In the genomic region with DNA sequence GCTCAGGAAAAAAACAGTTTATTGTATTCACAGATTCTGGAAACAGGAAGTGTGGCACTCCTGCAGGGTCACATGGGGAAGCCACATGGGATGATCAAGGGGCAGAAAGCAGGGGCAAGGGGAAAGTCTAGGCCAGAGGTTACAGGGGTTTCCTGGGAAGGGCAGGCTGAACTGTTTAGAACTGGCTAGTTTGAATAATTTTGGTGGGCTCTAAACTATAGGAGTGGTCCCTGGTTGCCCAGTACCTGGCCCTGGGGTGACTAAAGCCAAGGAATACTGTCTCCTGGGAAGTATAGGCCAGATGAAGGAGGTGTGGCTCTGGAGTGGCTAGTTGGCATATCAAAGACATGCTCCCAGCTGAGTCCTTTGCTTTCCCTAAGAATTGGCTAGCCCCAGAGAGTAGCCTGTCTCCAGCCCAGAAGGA, we compare ENCODE assay signal across 14 cellular contexts.
DNase-seq lines count a peak whose midpoint lies in the region; ATAC-seq and TF ChIP-seq lines count a peak whose summit lies in the region.
"Had no signal": no experiment of that assay in that cellular context is flagged by ENCODE, and none has a peak within 500 bp of the region (broad histone marks: within the 10 kb centered on the region; RNA-seq: fewer than 3 reads in every experiment).

No MANE protein-coding gene starts in this region.

- DNase-seq in NCI-H2171 treated with DMSO at 0.1 percent for 48 hours (lab: John Stamatoyannopoulos, UW) (peak; percentile 54), NCI-H2171 (lab: John Stamatoyannopoulos, UW) (no peak), NCI-H2029 treated with DMSO at 0.1 percent for 48 hours (lab: John Stamatoyannopoulos, UW) (peak; percentile 24), trophoblast cell (no peak), HPDE6-E6E7 (ENCODE audit: extremely low spot score) (no peak)
- no peak for DNase-seq in stimulated activated CD4-positive, alpha-beta T cell treated with anti-CD3 and anti-CD28 coated beads, Interleukin-2, amount 100 ng/mL, for 24 hours
- DNase-seq: activated CD8-positive, alpha-beta memory T cell treated with anti-CD3 and anti-CD28 coated beads, Interleukin-2, amount 50 U/mL, for 48 hours; DMS79; NCI-H226; pancreas; Right ventricle myocardium superior had no signal

- peak overlapping the region; percentile 43 for H4K8ac ChIP-seq in trophoblast cell (ENCODE audit: low read depth, low read length)

- H3K27me3 Mint-ChIP-seq in brain = no peaks in the 10 kb centered on the region

- no peaks in the 10 kb centered on the region for H3K79me1 ChIP-seq in trophoblast cell (ENCODE audit: low read length)

- no peak for ATAC-seq in HG03139 (IDR thresholded peaks at IDR 0.05; ENCODE audit: unreplicated experiment)

- no peaks in the 10 kb centered on the region for H3K36me3 ChIP-seq in trophoblast cell (ENCODE audit: control insufficient read depth in 1 of 2, insufficient read depth in 2 of 2, low read length in 2 of 2)
- H3K36me3 ChIP-seq: pancreas had no signal

- H3K18ac ChIP-seq in trophoblast cell (ENCODE audit: low read length) = no peak overlapping the region

- peaks cover 2% of the 10 kb centered on the region for H3K9me3 ChIP-seq in trophoblast cell (ENCODE audit: insufficient read depth, low read depth, low read length)
- H3K9me3 ChIP-seq: pancreas had no signal

- peak overlapping the region in 4 of 5 experiments; percentile 19 to 62 (median 48) for H3K27ac Mint-ChIP-seq in brain
- H3K27ac Mint-ChIP-seq: type B pancreatic cell had no signal

- H3K36me3 Mint-ChIP-seq in brain = no peaks in the 10 kb centered on the region
- H3K36me3 Mint-ChIP-seq: type B pancreatic cell had no signal

- no peak overlapping the region for H3K27ac ChIP-seq in trophoblast cell (ENCODE audit: low read depth, low read length)
- H3K27ac ChIP-seq: pancreas had no signal

- H4K91ac ChIP-seq in trophoblast cell (ENCODE audit: low read depth, low read length) = no peak overlapping the region

- H3K23ac ChIP-seq in trophoblast cell (ENCODE audit: low read length) = no peak overlapping the region

- H3K9me3 Mint-ChIP-seq in brain = peaks cover 0 to 2% (median 0%) of the 10 kb centered on the region in 5 experiments
- H3K9me3 Mint-ChIP-seq: type B pancreatic cell had no signal

- H3K27me3 ChIP-seq in trophoblast cell (ENCODE audit: insufficient read depth, low read length) = no peaks in the 10 kb centered on the region
- H3K27me3 ChIP-seq: pancreas had no signal

- H3K4me2 ChIP-seq in trophoblast cell (ENCODE audit: low read length) = no peak overlapping the region

- H2AFZ ChIP-seq in trophoblast cell (ENCODE audit: insufficient read depth, low read length, poor library complexity) = peak overlapping the region; percentile 59

- H4K12ac ChIP-seq in trophoblast cell (ENCODE audit: low read depth, low read length) = no peak overlapping the region

- peaks cover 0 to 5% of the 10 kb centered on the region in 2 experiments for H3K4me1 ChIP-seq in trophoblast cell (ENCODE audit: control insufficient read depth in 1 of 2, insufficient read depth in 2 of 2, low read length in 2 of 2)

- no peak overlapping the region for H2AK5ac ChIP-seq in trophoblast cell (ENCODE audit: low read length)

- H3K4me3 Mint-ChIP-seq in brain = no peak overlapping the region
- H3K4me3 Mint-ChIP-seq: type B pancreatic cell had no signal

- H3K79me2 ChIP-seq in trophoblast cell (ENCODE audit: control insufficient read depth, insufficient read depth, low read length, poor library complexity) = no peaks in the 10 kb centered on the region

- H2BK120ac ChIP-seq in trophoblast cell (ENCODE audit: insufficient read depth, low read length, poor library complexity) = no peak overlapping the region

- no peak overlapping the region for H3K14ac ChIP-seq in trophoblast cell (ENCODE audit: low read length)

- H3K9ac ChIP-seq in trophoblast cell (ENCODE audit: low read length) = no peak overlapping the region

- no peak for TF ChIP-seq CTCF in brain (conservative IDR thresholded peaks at IDR 0.05)

- H2BK5ac ChIP-seq in trophoblast cell (ENCODE audit: low read depth, low read length, poor library complexity) = no peak overlapping the region

- no peak overlapping the region for H3K4me3 ChIP-seq in trophoblast cell (ENCODE audit: low read depth, low read length)
- H3K4me3 ChIP-seq: pancreas had no signal

- no peak overlapping the region for H3K4ac ChIP-seq in trophoblast cell (ENCODE audit: low read depth, low read length)

- peaks cover 26% of the 10 kb centered on the region for H3K4me1 Mint-ChIP-seq in brain

- no peak overlapping the region for H2BK12ac ChIP-seq in trophoblast cell (ENCODE audit: low read length)

Comparison
In these comparisons a context has a peak if more than half of its experiments do, and no peak if none do; other contexts are left out.
1. DNase-seq: peak in NCI-H2171 treated with DMSO at 0.1 percent for 48 hours (single experiment) and NCI-H2029 treated with DMSO at 0.1 percent for 48 hours (single experiment); none in NCI-H2171 (single experiment), trophoblast cell (0 of 2), stimulated activated CD4-positive, alpha-beta T cell treated with anti-CD3 and anti-CD28 coated beads, Interleukin-2, amount 100 ng/mL, for 24 hours (0 of 2) and HPDE6-E6E7 (single experiment).